Comparison of ENCODE assay signal across 13 cellular contexts in genomic region chr1:164858233-164858632, GRCh38.
"Had no signal": no experiment of that assay in that cellular context is flagged by ENCODE, and none has a peak within 500 bp of the region (broad histone marks: within the 10 kb centered on the region; RNA-seq: fewer than 3 reads in every experiment).

No MANE protein-coding gene starts in this region.

- H3K27ac Mint-ChIP-seq: activated CD4-positive, alpha-beta T cell treated with anti-CD3 and anti-CD28 coated beads, Interleukin-2, amount 10 ng/mL, durations not matched to agents 24 days and 14 days; natural killer cell treated with Interleukin-12 subunit alpha and Interleukin-12 subunit beta and Interleukin-15 and Interleukin-18, amount 100 ng/mL, for 72 hours; stimulated activated naive CD8-positive, alpha-beta T cell treated with anti-CD3 and anti-CD28 coated beads, Interleukin-15, amount 100 ng/mL, for 72 hours had no signal

- H3K4me1 ChIP-seq: adrenal gland, breast epithelium, testis had no signal

- H3K36me3 ChIP-seq: adrenal gland, breast epithelium, esophagus squamous epithelium, vagina had no signal

- H3K4me1 Mint-ChIP-seq: activated CD4-positive, alpha-beta T cell treated with anti-CD3 and anti-CD28 coated beads, Interleukin-2, amount 10 ng/mL, durations not matched to agents 24 days and 14 days; stimulated activated naive CD8-positive, alpha-beta T cell treated with anti-CD3 and anti-CD28 coated beads, Interleukin-15, amount 100 ng/mL, for 72 hours had no signal

- DNase-seq: activated CD4-positive, alpha-beta T cell treated with anti-CD3 and anti-CD28 coated beads, Interleukin-2, amount 10 ng/mL, durations not matched to agents 24 days and 14 days; activated naive CD4-positive, alpha-beta T cell treated with anti-CD3 and anti-CD28 coated beads, Interleukin-2, amount 50 U/mL, for 16 hours; adrenal gland; esophagus squamous epithelium; kidney glomerular epithelial cell; stimulated activated CD4-positive, alpha-beta T cell treated with anti-CD3 and anti-CD28 coated beads, Interleukin-4, amount 100 ng/mL, for 4 hours; stimulated activated naive CD8-positive, alpha-beta T cell treated with anti-CD3 and anti-CD28 coated beads, Interleukin-15, amount 100 ng/mL, for 72 hours; testis had no signal

- H3K9me3 Mint-ChIP-seq: activated CD4-positive, alpha-beta T cell treated with anti-CD3 and anti-CD28 coated beads, Interleukin-2, amount 10 ng/mL, durations not matched to agents 24 days and 14 days; natural killer cell treated with Interleukin-12 subunit alpha and Interleukin-12 subunit beta and Interleukin-15 and Interleukin-18, amount 100 ng/mL, for 72 hours; stimulated activated naive CD8-positive, alpha-beta T cell treated with anti-CD3 and anti-CD28 coated beads, Interleukin-15, amount 100 ng/mL, for 72 hours had no signal

- H3K27me3 ChIP-seq: adrenal gland, breast epithelium, esophagus squamous epithelium, testis, vagina had no signal

- H3K27ac ChIP-seq: adrenal gland, breast epithelium, esophagus squamous epithelium, SK-N-MC, skin epidermis, testis, vagina had no signal

- H3K9me3 ChIP-seq: adrenal gland, breast epithelium, esophagus squamous epithelium, testis, vagina had no signal

- H3K4me3 ChIP-seq: adrenal gland, breast epithelium, esophagus squamous epithelium, SK-N-MC, skin epidermis, testis, vagina had no signal

- H3K36me3 Mint-ChIP-seq: natural killer cell treated with Interleukin-12 subunit alpha and Interleukin-12 subunit beta and Interleukin-15 and Interleukin-18, amount 100 ng/mL, for 72 hours had no signal

- ATAC-seq: natural killer cell treated with Interleukin-12 subunit alpha and Interleukin-12 subunit beta and Interleukin-15 and Interleukin-18, amount 100 ng/mL, for 72 hours; stimulated activated naive CD8-positive, alpha-beta T cell treated with anti-CD3 and anti-CD28 coated beads, Interleukin-15, amount 100 ng/mL, for 72 hours had no signal

- H3K4me3 Mint-ChIP-seq: activated CD4-positive, alpha-beta T cell treated with anti-CD3 and anti-CD28 coated beads, Interleukin-2, amount 10 ng/mL, durations not matched to agents 24 days and 14 days; natural killer cell treated with Interleukin-12 subunit alpha and Interleukin-12 subunit beta and Interleukin-15 and Interleukin-18, amount 100 ng/mL, for 72 hours; stimulated activated naive CD8-positive, alpha-beta T cell treated with anti-CD3 and anti-CD28 coated beads, Interleukin-15, amount 100 ng/mL, for 72 hours had no signal

- H3K27me3 Mint-ChIP-seq: activated CD4-positive, alpha-beta T cell treated with anti-CD3 and anti-CD28 coated beads, Interleukin-2, amount 10 ng/mL, durations not matched to agents 24 days and 14 days; stimulated activated naive CD8-positive, alpha-beta T cell treated with anti-CD3 and anti-CD28 coated beads, Interleukin-15, amount 100 ng/mL, for 72 hours had no signal
